8 cellular contexts compared by ENCODE assay signal in genomic region chr17:50096092-50096491, GRCh38. TPM values are rescaled to one million over a fixed set of nuclear protein-coding genes. Genes with fewer than 3 reads are reported as not detected.
A peak's percentile ranks its signal among the peaks of the same experiment; 100 is the strongest.
DNase-seq lines count a peak whose midpoint lies in the region; ATAC-seq, FAIRE-seq and TF ChIP-seq lines count a peak whose summit lies in the region.
"Had no signal": no experiment of that assay in that cellular context is flagged by ENCODE, and none has a peak within 500 bp of the region (broad histone marks: within the 10 kb centered on the region; RNA-seq: fewer than 3 reads in every experiment).

No MANE protein-coding gene starts in this region.

- RAD21 ChIA-PET in GM12878 (lab: Charles Lee; ENCODE audit: unreplicated experiment) = no interaction called here

- TF ChIP-seq CTCF in GM12878 (IDR thresholded peaks at IDR 0.05 in 2 of 3, conservative IDR thresholded peaks at IDR 0.05 in 1 of 3; ENCODE audit: control insufficient read depth in 2 of 3, extremely low read depth in 1 of 3, insufficient read depth in 1 of 3, low read depth in 3 of 3, low read length in 3 of 3) (no peak), HepG2 (CRISPR knock-in tag; IDR thresholded peaks at IDR 0.05) (no peak)

- TF ChIP-seq RAD21 in GM12878 (IDR thresholded peaks at IDR 0.05; ENCODE audit: insufficient read depth, low read depth, low read length) = no peak
- TF ChIP-seq RAD21 in HepG2 (CRISPR knock-in tag; IDR thresholded peaks at IDR 0.05) = no peak

- POLR2A ChIA-PET in GM12878 (lab: Charles Lee) (interaction anchor here (1.0 kb wide), 1 partner anchor 97 kb away, joined by 3 read pairs; no protein-coding TSS in a partner anchor), HepG2 (lab: Yijun Ruan, JAX) (interaction anchor here (0.6 to 1.1 kb wide), 2 partner anchors 16 to 51 kb away, joined by 3 read pairs; no protein-coding TSS in a partner anchor)

- TF ChIP-seq EP300 in GM12878 (IDR thresholded peaks at IDR 0.05; ENCODE audit: borderline replicate concordance in 1 of 2, control insufficient read depth in 1 of 2, low read depth in 2 of 2, low read length in 2 of 2) (no peak), HepG2 (IDR thresholded peaks at IDR 0.05; ENCODE audit: low read depth in 2 of 2, low read length in 2 of 2) (no peak), HepG2 (CRISPR knock-in tag; IDR thresholded peaks at IDR 0.05; ENCODE audit: borderline replicate concordance) (no peak)

- H2AFZ ChIP-seq in GM12878 (ENCODE audit: control insufficient read depth, low read depth, low read length) (no peak overlapping the region), HepG2 (ENCODE audit: low read length) (no peak overlapping the region)

- peaks cover 0 to 18% (median 18%) of the 10 kb centered on the region in 3 donors for H3K4me1 Mint-ChIP-seq in IgD-negative memory B cell

- SMC1A ChIA-PET in GM12878 (lab: Charles Lee; ENCODE audit: uncharacterized antibody, unreplicated experiment) = no interaction called here

- H3K9me3 ChIP-seq in GM12878 (replicated peaks; ENCODE audit: control insufficient read depth, insufficient read depth, low read length) (no peaks in the 10 kb centered on the region), HepG2 (ENCODE audit: low read length) (no peaks in the 10 kb centered on the region)

- WGBS in GM12878 (ENCODE audit: insufficient coverage, insufficient replicate concordance, low lambda C conversion rate, missing lambda C conversion rate) = 74% methylated on average over 6 of the region's 6 CpGs
- WGBS in HepG2 (ENCODE audit: low lambda C conversion rate) = 59% methylated on average over 5 of the region's 6 CpGs

- H3K27me3 ChIP-seq in GM12878 (replicated peaks in 1 of 2; ENCODE audit: control insufficient read depth in 2 of 2, insufficient read depth in 2 of 2, low read length in 1 of 2) = no peaks in the 10 kb centered on the region
- peaks cover 3 to 14% of the 10 kb centered on the region in 2 experiments; a peak in 4 of 5 replicates for H3K27me3 ChIP-seq in HepG2 (ENCODE audit: control insufficient read depth in 1 of 2, insufficient read depth in 2 of 2, low read length in 2 of 2)

- peak overlapping the region; percentile 91 to 99 (median 96) for H3K4me3 Mint-ChIP-seq in IgD-negative memory B cell

- intact Hi-C loops in GM12878 (cut with micrococcal nuclease; ENCODE audit: unreplicated experiment) = loop anchor here (5.0 kb wide), 1 partner anchor 51 kb away; no protein-coding TSS in a partner anchor
- intact Hi-C loops in HepG2 (cut with micrococcal nuclease; ENCODE audit: unreplicated experiment) = no loop called here

- H3K4me2 ChIP-seq in GM12878 (ENCODE audit: control insufficient read depth, insufficient read depth) (peak overlapping the region; percentile 98), HepG2 (ENCODE audit: low read depth, low read length) (peak overlapping the region; percentile 100)

- H3K27ac ChIP-seq in GM12878 (ENCODE audit: control insufficient read depth, insufficient read depth) = no peak overlapping the region
- H3K27ac ChIP-seq in HepG2 (ENCODE audit: extremely low read length, insufficient read depth, low read length) = peak overlapping the region; percentile 67
- peak overlapping the region; percentile 90 for H3K27ac ChIP-seq in substantia nigra (ENCODE audit: low read depth, low read length, poor library complexity, severe bottlenecking)

- peak overlapping the region; percentile 85 for H3K4me3 ChIP-seq in GM12878
- H3K4me3 ChIP-seq in HepG2 (replicated peaks in 1 of 3; ENCODE audit: insufficient read depth in 1 of 3, low read depth in 2 of 3, low read length in 3 of 3) = peak overlapping the region; percentile 84 to 88 (median 87)

- H3K79me2 ChIP-seq in GM12878 (ENCODE audit: control insufficient read depth, insufficient read depth, low read length) (no peaks in the 10 kb centered on the region), HepG2 (ENCODE audit: insufficient read depth, low read length) (peaks cover 6% of the 10 kb centered on the region)

- H4K20me1 ChIP-seq in GM12878 (ENCODE audit: control insufficient read depth, insufficient read depth) = no peaks in the 10 kb centered on the region
- no peaks in the 10 kb centered on the region for H4K20me1 ChIP-seq in HepG2 (ENCODE audit: insufficient read depth, low read length)

- FAIRE-seq in GM12878 (lab: Jason Lieb, UNC) (no peak), HepG2 (lab: Jason Lieb, UNC) (no peak)

- BruUV-seq in GM12878 (replicated peaks; lab: Mats Ljungman, UMichigan) (no TSS peak), HepG2 (replicated peaks; lab: Mats Ljungman, UMichigan) (no TSS peak)

- no peaks in the 10 kb centered on the region for H3K27me3 Mint-ChIP-seq in IgD-negative memory B cell

- H3K4me1 ChIP-seq in GM12878 (ENCODE audit: control insufficient read depth, insufficient read depth, low read length) (peaks cover 17% of the 10 kb centered on the region), HepG2 (ENCODE audit: insufficient read depth, low read length) (peaks cover 32% of the 10 kb centered on the region)

- ATAC-seq in GM12878 = no peak
- ATAC-seq in HepG2 = no peak; the same call in 2 of the 3 replicates
- ATAC-seq in HG03571 (IDR thresholded peaks at IDR 0.05; ENCODE audit: unreplicated experiment) = no peak
- ATAC-seq in HG02981 (IDR thresholded peaks at IDR 0.05; ENCODE audit: unreplicated experiment) = no peak

- H3K9ac ChIP-seq in GM12878 (ENCODE audit: control insufficient read depth, insufficient read depth, low read length) (peak overlapping the region; percentile 66; the same call in 1 of the 2 replicates), HepG2 (ENCODE audit: insufficient read depth, low read depth, low read length) (peak overlapping the region; percentile 80)

- peak overlapping the region in 1 of 3 donors; percentile 79 for H3K27ac Mint-ChIP-seq in IgD-negative memory B cell

- in situ Hi-C loops in GM12878 (cut with MboI) = no loop called here
- in situ Hi-C loops in HepG2 (cut with HindIII; ENCODE audit: extremely low pct_ligation_motif_present, low pct_unique_long_range_greater_than_20kb) = no loop called here

- H3K36me3 ChIP-seq in GM12878 (ENCODE audit: control insufficient read depth in 2 of 2, insufficient read depth in 2 of 2, low read length in 1 of 2) (no peaks in the 10 kb centered on the region), HepG2 (replicated peaks in 1 of 2; ENCODE audit: control insufficient read depth in 1 of 2, insufficient read depth in 2 of 2, low read length in 2 of 2) (peaks cover 0 to 4% of the 10 kb centered on the region in 2 experiments; a peak in 1 of 5 replicates)

- CTCF ChIA-PET in GM12878 (lab: Yijun Ruan, JAX) = interaction anchor here (0.7 to 3.4 kb wide), 6 partner anchors 9 to 99 kb away, joined by 3 to 13 read pairs (median 4); partner anchors contain the start of gene ITGA3
- CTCF ChIA-PET in HepG2 (lab: Yijun Ruan, JAX; ENCODE audit: low intra/inter-chr PET ratio, low total read pairs) = no interaction called here

- peaks cover 4% of the 10 kb centered on the region for H3K36me3 Mint-ChIP-seq in IgD-negative memory B cell

- no peak for DNase-seq in GM12878 (ENCODE audit: low read depth, low spot score)
- DNase-seq in HepG2 (ENCODE audit: low spot score) = no peak
- DNase-seq in substantia nigra (lab: John Stamatoyannopoulos, UW) = peak in 4 of 49 donors; percentile 12 to 53 (median 26)
- DNase-seq in middle frontal gyrus (ENCODE audit: extremely low spot score, low spot score) = no peak
- DNase-seq: stimulated activated CD4-positive, alpha-beta T cell treated with anti-CD3 and anti-CD28 coated beads, Interleukin-4, amount 100 ng/mL, for 4 hours had no signal

- H3K9me3 Mint-ChIP-seq in IgD-negative memory B cell = no peaks in the 10 kb centered on the region

- TF ChIP-seq POLR2A in GM12878 (IDR thresholded peaks at IDR 0.05; ENCODE audit: low read depth, low read length) (no peak), HepG2 (IDR thresholded peaks at IDR 0.05; ENCODE audit: insufficient read depth in 1 of 2, low read depth in 2 of 2, low read length in 2 of 2) (no peak)

RNA-seq across cellular contexts. Expression of gene PDK2, which starts 0.9 kb away (rescaled TPM):
- polyA plus RNA-seq in IgD-negative memory B cell (38.8 TPM), GM12878 (2011; rRNA removed) (8.8 and 22.6 TPM in 2 replicates), GM12878 (2014; fragmentation: Illumina TruSeq; extraction: Trizol) (9.8 and 12.3 TPM in 2 replicates), GM12878 (2014; fragmentation: Nextera tagmentation; extraction: Ambion mirVana) (1 to 10 TPM in 1 of 2 experiments, under 1 TPM in 1; 0.98 to 1.2 TPM), GM12878 (2014; rRNA removed) (9.6 and 16.0 TPM in 2 replicates), GM12878 (2016; fragmentation: Nextera tagmentation; extraction: Ambion mirVana) (10 to 100 TPM; 17.5 to 20.2 TPM), HepG2 (2011; rRNA removed) (59.7 and 66.6 TPM in 2 replicates)
- 16.9 and 18.0 TPM in 2 replicates for total RNA-seq in GM12878 (2013; cell fraction: nucleolus; rRNA removed)
- total RNA-seq in GM12878 (2014; rRNA removed) (9.7 and 12.3 TPM in 2 replicates), GM12878 (2014; rRNA removed; fragmentation: Illumina TruSeq; extraction: Trizol) (6.5 and 8.6 TPM in 2 replicates), GM12878 (2021) (14.2 and 16.1 TPM in 2 replicates), HepG2 (2016; rRNA removed; fragmentation: Illumina TruSeq; extraction: Trizol) (18.5 and 19.2 TPM in 2 replicates)
- polyA plus RNA-seq in GM12878 (2011; ENCODE audit: low read depth) = 4.5 TPM
- 33.3 and 38.8 TPM in 2 replicates for polyA plus RNA-seq in GM12878 (2011; cell fraction: cytosol; rRNA removed)
- polyA plus RNA-seq in GM12878 (2011; cell fraction: nucleus; rRNA removed) = 92.2 and 108 TPM in 2 replicates
- polyA plus RNA-seq in GM12878 (2012) = 9.1 and 10.7 TPM in 2 replicates
- 22.7 and 37.5 TPM in 2 replicates for polyA minus RNA-seq in GM12878 (2011; rRNA and poly(A)+ RNA removed)
- polyA minus RNA-seq in GM12878 (2011; cell fraction: cytosol; rRNA and poly(A)+ RNA removed) = 9.5 and 15.8 TPM in 2 replicates
- polyA minus RNA-seq in GM12878 (2011; cell fraction: nucleus; rRNA and poly(A)+ RNA removed) = 16.0 and 35.1 TPM in 2 replicates
- 6.4 and 13.9 TPM in 2 replicates for total RNA-seq in HepG2 (2016; cell fraction: cytosol; rRNA removed; fragmentation: Illumina TruSeq; extraction: Trizol; ENCODE audit: low read depth)
- total RNA-seq in HepG2 (2016; cell fraction: insoluble cytoplasmic fraction; rRNA removed; fragmentation: Illumina TruSeq; extraction: Trizol) = 16.2 and 19.8 TPM in 2 replicates
- 10.9 and 11.9 TPM in 2 replicates for total RNA-seq in HepG2 (2016; cell fraction: membrane; rRNA removed; fragmentation: Illumina TruSeq; extraction: Trizol)
- total RNA-seq in HepG2 (2016; cell fraction: nucleus; rRNA removed; fragmentation: Illumina TruSeq; extraction: Trizol) = 10.9 and 12.5 TPM in 2 replicates
- 33.2 and 46.3 TPM in 2 replicates for polyA plus RNA-seq in HepG2 (2011; cell fraction: cytosol; rRNA removed)
- polyA plus RNA-seq in HepG2 (2011; cell fraction: nucleus; rRNA removed) = 86.5 and 102 TPM in 2 replicates
- 17.2 and 27.4 TPM in 2 replicates for polyA plus RNA-seq in HepG2 (2012)
- polyA plus RNA-seq in HepG2 (2016; cell fraction: cytosol; fragmentation: Illumina TruSeq; extraction: Trizol; ENCODE audit: low read depth) = 9.3 and 10.8 TPM in 2 replicates
- polyA plus RNA-seq in HepG2 (2016; cell fraction: insoluble cytoplasmic fraction; fragmentation: Illumina TruSeq; extraction: Trizol; ENCODE audit: low read depth) = 22.3 and 32.8 TPM in 2 replicates
- 12.0 and 14.3 TPM in 2 replicates for polyA plus RNA-seq in HepG2 (2016; cell fraction: membrane; fragmentation: Illumina TruSeq; extraction: Trizol; ENCODE audit: low read depth)
- polyA plus RNA-seq in HepG2 (2016; cell fraction: nucleus; fragmentation: Illumina TruSeq; extraction: Trizol; ENCODE audit: insufficient read depth, low read depth) = 21.9 and 24.6 TPM in 2 replicates
- polyA minus RNA-seq in HepG2 (2011; rRNA and poly(A)+ RNA removed; ENCODE audit: low replicate concordance) = 111 and 113 TPM in 2 replicates
- polyA minus RNA-seq in HepG2 (2011; cell fraction: cytosol; rRNA and poly(A)+ RNA removed) = 22.7 and 28.5 TPM in 2 replicates
- 44.5 and 48.7 TPM in 2 replicates for polyA minus RNA-seq in HepG2 (2011; cell fraction: nucleus; rRNA and poly(A)+ RNA removed)

RNA-seq across cellular contexts. Expression of gene SAMD14, which starts 33.9 kb away (rescaled TPM):
- polyA plus RNA-seq in IgD-negative memory B cell (0.15 TPM), GM12878 (2011; rRNA removed) (0.32 and 1.3 TPM in 2 replicates), GM12878 (2014; fragmentation: Illumina TruSeq; extraction: Trizol) (0.19 and 0.25 TPM in 2 replicates), GM12878 (2014; fragmentation: Nextera tagmentation; extraction: Ambion mirVana) (not detected), GM12878 (2014; rRNA removed) (0.51 and 1.4 TPM in 2 replicates), GM12878 (2016; fragmentation: Nextera tagmentation; extraction: Ambion mirVana) (under 1 TPM in 1 of 2 experiments, not detected in 1; 0.06 TPM), HepG2 (2011; rRNA removed) (0.22 TPM in 1 of 2 replicates, not detected in the other)
- total RNA-seq in GM12878 (2013; cell fraction: nucleolus; rRNA removed) = 2.6 and 4.3 TPM in 2 replicates
- total RNA-seq in GM12878 (2014; rRNA removed) (0.17 and 0.22 TPM in 2 replicates), GM12878 (2014; rRNA removed; fragmentation: Illumina TruSeq; extraction: Trizol) (0.22 and 0.74 TPM in 2 replicates), GM12878 (2021) (1.3 and 1.7 TPM in 2 replicates), HepG2 (2016; rRNA removed; fragmentation: Illumina TruSeq; extraction: Trizol) (0.07 TPM in 1 of 2 replicates, not detected in the other)
- polyA plus RNA-seq in GM12878 (2011; ENCODE audit: low read depth) = 0.58 TPM
- polyA plus RNA-seq in GM12878 (2011; cell fraction: cytosol; rRNA removed) = 0.51 and 1.2 TPM in 2 replicates
- 8.0 and 8.3 TPM in 2 replicates for polyA plus RNA-seq in GM12878 (2011; cell fraction: nucleus; rRNA removed)
- 0.45 and 0.66 TPM in 2 replicates for polyA plus RNA-seq in GM12878 (2012)
- 0.59 and 2.0 TPM in 2 replicates for polyA minus RNA-seq in GM12878 (2011; rRNA and poly(A)+ RNA removed)
- 0.73 TPM in 1 of 2 replicates, not detected in the other for polyA minus RNA-seq in GM12878 (2011; cell fraction: cytosol; rRNA and poly(A)+ RNA removed)
- polyA minus RNA-seq in GM12878 (2011; cell fraction: nucleus; rRNA and poly(A)+ RNA removed) = 1.1 and 1.8 TPM in 2 replicates
- total RNA-seq in HepG2 (2016; cell fraction: cytosol; rRNA removed; fragmentation: Illumina TruSeq; extraction: Trizol; ENCODE audit: low read depth) = 0.18 and 0.20 TPM in 2 replicates
- total RNA-seq in HepG2 (2016; cell fraction: insoluble cytoplasmic fraction; rRNA removed; fragmentation: Illumina TruSeq; extraction: Trizol) = 0.04 TPM in 1 of 2 replicates, not detected in the other
- total RNA-seq in HepG2 (2016; cell fraction: membrane; rRNA removed; fragmentation: Illumina TruSeq; extraction: Trizol) = 0.09 and 0.14 TPM in 2 replicates
- total RNA-seq in HepG2 (2016; cell fraction: nucleus; rRNA removed; fragmentation: Illumina TruSeq; extraction: Trizol) = 0.09 TPM in 2 replicates
- polyA plus RNA-seq in HepG2 (2011; cell fraction: cytosol; rRNA removed) = 0.01 and 0.04 TPM in 2 replicates
- polyA plus RNA-seq in HepG2 (2011; cell fraction: nucleus; rRNA removed) = 0.24 and 0.29 TPM in 2 replicates
- 0.08 and 0.11 TPM in 2 replicates for polyA plus RNA-seq in HepG2 (2012)
- polyA plus RNA-seq in HepG2 (2016; cell fraction: cytosol; fragmentation: Illumina TruSeq; extraction: Trizol; ENCODE audit: low read depth) = not detected in 2 replicates
- 0.16 TPM in 1 of 2 replicates, not detected in the other for polyA plus RNA-seq in HepG2 (2016; cell fraction: insoluble cytoplasmic fraction; fragmentation: Illumina TruSeq; extraction: Trizol; ENCODE audit: low read depth)
- 0.19 TPM in 2 replicates for polyA plus RNA-seq in HepG2 (2016; cell fraction: membrane; fragmentation: Illumina TruSeq; extraction: Trizol; ENCODE audit: low read depth)
- 0.53 TPM in 1 of 2 replicates, not detected in the other for polyA plus RNA-seq in HepG2 (2016; cell fraction: nucleus; fragmentation: Illumina TruSeq; extraction: Trizol; ENCODE audit: insufficient read depth, low read depth)
- polyA minus RNA-seq in HepG2 (2011; rRNA and poly(A)+ RNA removed; ENCODE audit: low replicate concordance) = 0.28 and 0.30 TPM in 2 replicates
- polyA minus RNA-seq in HepG2 (2011; cell fraction: cytosol; rRNA and poly(A)+ RNA removed) = 0.09 and 0.20 TPM in 2 replicates
- polyA minus RNA-seq in HepG2 (2011; cell fraction: nucleus; rRNA and poly(A)+ RNA removed) = 0.39 and 0.99 TPM in 2 replicates

RNA-seq across cellular contexts. Expression of gene ITGA3, which starts 40.2 kb away (rescaled TPM):
- polyA plus RNA-seq in IgD-negative memory B cell (4.0 TPM), GM12878 (2011; rRNA removed) (4.3 and 6.9 TPM in 2 replicates), GM12878 (2014; fragmentation: Illumina TruSeq; extraction: Trizol) (3.8 and 6.6 TPM in 2 replicates), GM12878 (2014; fragmentation: Nextera tagmentation; extraction: Ambion mirVana) (under 1 TPM; 0.29 to 0.86 TPM), GM12878 (2014; rRNA removed) (7.1 and 10.5 TPM in 2 replicates), GM12878 (2016; fragmentation: Nextera tagmentation; extraction: Ambion mirVana) (1 to 10 TPM; 4.0 to 4.6 TPM), HepG2 (2011; rRNA removed) (0.48 and 0.59 TPM in 2 replicates)
- 22.3 and 23.3 TPM in 2 replicates for total RNA-seq in GM12878 (2013; cell fraction: nucleolus; rRNA removed)
- total RNA-seq in GM12878 (2014; rRNA removed) (10.3 and 13.4 TPM in 2 replicates), GM12878 (2014; rRNA removed; fragmentation: Illumina TruSeq; extraction: Trizol) (6.6 and 6.9 TPM in 2 replicates), GM12878 (2021) (12.5 and 14.3 TPM in 2 replicates), HepG2 (2016; rRNA removed; fragmentation: Illumina TruSeq; extraction: Trizol) (0.69 and 0.77 TPM in 2 replicates)
- polyA plus RNA-seq in GM12878 (2011; ENCODE audit: low read depth) = 1.8 TPM
- polyA plus RNA-seq in GM12878 (2011; cell fraction: cytosol; rRNA removed) = 10.9 and 12.4 TPM in 2 replicates
- 28.4 and 35.6 TPM in 2 replicates for polyA plus RNA-seq in GM12878 (2011; cell fraction: nucleus; rRNA removed)
- 3.0 and 3.2 TPM in 2 replicates for polyA plus RNA-seq in GM12878 (2012)
- polyA minus RNA-seq in GM12878 (2011; rRNA and poly(A)+ RNA removed) = 15.2 and 22.9 TPM in 2 replicates
- 12.0 and 17.7 TPM in 2 replicates for polyA minus RNA-seq in GM12878 (2011; cell fraction: cytosol; rRNA and poly(A)+ RNA removed)
- 20.2 and 36.4 TPM in 2 replicates for polyA minus RNA-seq in GM12878 (2011; cell fraction: nucleus; rRNA and poly(A)+ RNA removed)
- 1.5 and 1.9 TPM in 2 replicates for total RNA-seq in HepG2 (2016; cell fraction: cytosol; rRNA removed; fragmentation: Illumina TruSeq; extraction: Trizol; ENCODE audit: low read depth)
- 0.48 and 1.1 TPM in 2 replicates for total RNA-seq in HepG2 (2016; cell fraction: insoluble cytoplasmic fraction; rRNA removed; fragmentation: Illumina TruSeq; extraction: Trizol)
- total RNA-seq in HepG2 (2016; cell fraction: membrane; rRNA removed; fragmentation: Illumina TruSeq; extraction: Trizol) = 0.28 and 0.62 TPM in 2 replicates
- total RNA-seq in HepG2 (2016; cell fraction: nucleus; rRNA removed; fragmentation: Illumina TruSeq; extraction: Trizol) = 1.3 and 1.8 TPM in 2 replicates
- polyA plus RNA-seq in HepG2 (2011; cell fraction: cytosol; rRNA removed) = 0.33 and 0.78 TPM in 2 replicates
- polyA plus RNA-seq in HepG2 (2011; cell fraction: nucleus; rRNA removed) = 2.6 and 3.3 TPM in 2 replicates
- 0.27 and 0.32 TPM in 2 replicates for polyA plus RNA-seq in HepG2 (2012)
- polyA plus RNA-seq in HepG2 (2016; cell fraction: cytosol; fragmentation: Illumina TruSeq; extraction: Trizol; ENCODE audit: low read depth) = 0.51 and 0.57 TPM in 2 replicates
- polyA plus RNA-seq in HepG2 (2016; cell fraction: insoluble cytoplasmic fraction; fragmentation: Illumina TruSeq; extraction: Trizol; ENCODE audit: low read depth) = 0.52 and 0.82 TPM in 2 replicates
- polyA plus RNA-seq in HepG2 (2016; cell fraction: membrane; fragmentation: Illumina TruSeq; extraction: Trizol; ENCODE audit: low read depth) = 0.30 and 0.48 TPM in 2 replicates
- polyA plus RNA-seq in HepG2 (2016; cell fraction: nucleus; fragmentation: Illumina TruSeq; extraction: Trizol; ENCODE audit: insufficient read depth, low read depth) = 1.3 and 2.2 TPM in 2 replicates
- polyA minus RNA-seq in HepG2 (2011; rRNA and poly(A)+ RNA removed; ENCODE audit: low replicate concordance) = 1.4 and 198 TPM in 2 replicates
- 2.9 and 6.2 TPM in 2 replicates for polyA minus RNA-seq in HepG2 (2011; cell fraction: cytosol; rRNA and poly(A)+ RNA removed)
- polyA minus RNA-seq in HepG2 (2011; cell fraction: nucleus; rRNA and poly(A)+ RNA removed) = 1.1 and 2.8 TPM in 2 replicates

RNA-seq across cellular contexts. Expression of gene PPP1R9B, which starts 54.4 kb away (rescaled TPM):
- polyA plus RNA-seq in IgD-negative memory B cell (4.2 TPM), GM12878 (2011; rRNA removed) (30.2 and 44.4 TPM in 2 replicates), GM12878 (2014; fragmentation: Illumina TruSeq; extraction: Trizol) (17.9 and 35.4 TPM in 2 replicates), GM12878 (2014; fragmentation: Nextera tagmentation; extraction: Ambion mirVana) (under 1 TPM; 0.20 to 0.45 TPM), GM12878 (2014; rRNA removed) (52.0 and 58.7 TPM in 2 replicates), GM12878 (2016; fragmentation: Nextera tagmentation; extraction: Ambion mirVana) (1 to 10 TPM; 1.8 to 2.3 TPM), HepG2 (2011; rRNA removed) (8.7 and 9.4 TPM in 2 replicates)
- 55.7 and 68.4 TPM in 2 replicates for total RNA-seq in GM12878 (2013; cell fraction: nucleolus; rRNA removed)
- total RNA-seq in GM12878 (2014; rRNA removed) (59.9 and 62.9 TPM in 2 replicates), GM12878 (2014; rRNA removed; fragmentation: Illumina TruSeq; extraction: Trizol) (35.9 and 39.6 TPM in 2 replicates), GM12878 (2021) (103 and 107 TPM in 2 replicates), HepG2 (2016; rRNA removed; fragmentation: Illumina TruSeq; extraction: Trizol) (11.0 and 15.8 TPM in 2 replicates)
- 21.7 TPM for polyA plus RNA-seq in GM12878 (2011; ENCODE audit: low read depth)
- polyA plus RNA-seq in GM12878 (2011; cell fraction: cytosol; rRNA removed) = 39.3 and 43.6 TPM in 2 replicates
- polyA plus RNA-seq in GM12878 (2011; cell fraction: nucleus; rRNA removed) = 75.0 and 144 TPM in 2 replicates
- polyA plus RNA-seq in GM12878 (2012) = 54.8 and 64.1 TPM in 2 replicates
- 38.4 and 59.7 TPM in 2 replicates for polyA minus RNA-seq in GM12878 (2011; rRNA and poly(A)+ RNA removed)
- 36.3 and 36.8 TPM in 2 replicates for polyA minus RNA-seq in GM12878 (2011; cell fraction: cytosol; rRNA and poly(A)+ RNA removed)
- 12.3 and 46.2 TPM in 2 replicates for polyA minus RNA-seq in GM12878 (2011; cell fraction: nucleus; rRNA and poly(A)+ RNA removed)
- total RNA-seq in HepG2 (2016; cell fraction: cytosol; rRNA removed; fragmentation: Illumina TruSeq; extraction: Trizol; ENCODE audit: low read depth) = 1.3 and 1.6 TPM in 2 replicates
- 8.3 and 16.2 TPM in 2 replicates for total RNA-seq in HepG2 (2016; cell fraction: insoluble cytoplasmic fraction; rRNA removed; fragmentation: Illumina TruSeq; extraction: Trizol)
- total RNA-seq in HepG2 (2016; cell fraction: membrane; rRNA removed; fragmentation: Illumina TruSeq; extraction: Trizol) = 7.0 and 7.3 TPM in 2 replicates
- total RNA-seq in HepG2 (2016; cell fraction: nucleus; rRNA removed; fragmentation: Illumina TruSeq; extraction: Trizol) = 10.9 and 13.5 TPM in 2 replicates
- 7.4 and 9.0 TPM in 2 replicates for polyA plus RNA-seq in HepG2 (2011; cell fraction: cytosol; rRNA removed)
- polyA plus RNA-seq in HepG2 (2011; cell fraction: nucleus; rRNA removed) = 13.1 and 16.4 TPM in 2 replicates
- polyA plus RNA-seq in HepG2 (2012) = 9.8 and 11.6 TPM in 2 replicates
- 1.2 and 1.4 TPM in 2 replicates for polyA plus RNA-seq in HepG2 (2016; cell fraction: cytosol; fragmentation: Illumina TruSeq; extraction: Trizol; ENCODE audit: low read depth)
- 14.2 and 17.2 TPM in 2 replicates for polyA plus RNA-seq in HepG2 (2016; cell fraction: insoluble cytoplasmic fraction; fragmentation: Illumina TruSeq; extraction: Trizol; ENCODE audit: low read depth)
- polyA plus RNA-seq in HepG2 (2016; cell fraction: membrane; fragmentation: Illumina TruSeq; extraction: Trizol; ENCODE audit: low read depth) = 7.2 TPM in 2 replicates
- polyA plus RNA-seq in HepG2 (2016; cell fraction: nucleus; fragmentation: Illumina TruSeq; extraction: Trizol; ENCODE audit: insufficient read depth, low read depth) = 35.0 and 35.2 TPM in 2 replicates
- polyA minus RNA-seq in HepG2 (2011; rRNA and poly(A)+ RNA removed; ENCODE audit: low replicate concordance) = 15.4 and 32.3 TPM in 2 replicates
- polyA minus RNA-seq in HepG2 (2011; cell fraction: cytosol; rRNA and poly(A)+ RNA removed) = 7.3 and 11.8 TPM in 2 replicates
- polyA minus RNA-seq in HepG2 (2011; cell fraction: nucleus; rRNA and poly(A)+ RNA removed) = 7.8 and 9.3 TPM in 2 replicates
